19 cellular contexts compared by ENCODE assay signal in genomic region chr2:49002750-49003149, GRCh38.
DNase-seq lines count a peak whose midpoint lies in the region; ATAC-seq and TF ChIP-seq lines count a peak whose summit lies in the region.
"Had no signal": no experiment of that assay in that cellular context is flagged by ENCODE, and none has a peak within 500 bp of the region (broad histone marks: within the 10 kb centered on the region; RNA-seq: fewer than 3 reads in every experiment).

No MANE protein-coding gene starts in this region.

- no peak overlapping the region for H3K9ac ChIP-seq in parathyroid adenoma
- H3K9ac ChIP-seq: KMS-11 had no signal

- H3K79me2 ChIP-seq in parathyroid adenoma = no peaks in the 10 kb centered on the region

- H3K27ac ChIP-seq in parathyroid adenoma = no peak overlapping the region
- H3K27ac ChIP-seq in naive thymus-derived CD4-positive, alpha-beta T cell (ENCODE audit: low read depth, low read length) = no peak overlapping the region
- H3K27ac ChIP-seq: KMS-11 had no signal

- H3K4me3 Mint-ChIP-seq in naive thymus-derived CD4-positive, alpha-beta T cell = no peak overlapping the region
- H3K4me3 Mint-ChIP-seq: activated CD4-positive, alpha-beta T cell treated with anti-CD3 and anti-CD28 coated beads, Interleukin-2, amount 10 ng/mL, durations not matched to agents 24 days and 14 days; CD4-positive, CD25-positive, alpha-beta regulatory T cell; effector memory CD8-positive, alpha-beta T cell; memory B cell had no signal

- no peaks in the 10 kb centered on the region for H3K27me3 ChIP-seq in parathyroid adenoma (ENCODE audit: control insufficient read depth, insufficient read depth, low read length)
- H3K27me3 ChIP-seq in naive thymus-derived CD4-positive, alpha-beta T cell (ENCODE audit: control insufficient read depth in 2 of 2, insufficient read depth in 2 of 2, low read length in 2 of 2) = no peaks in the 10 kb centered on the region
- H3K27me3 ChIP-seq: adrenal gland had no signal

- H3K27ac Mint-ChIP-seq in naive thymus-derived CD4-positive, alpha-beta T cell = no peak overlapping the region
- H3K27ac Mint-ChIP-seq: activated CD4-positive, alpha-beta T cell treated with anti-CD3 and anti-CD28 coated beads, Interleukin-2, amount 10 ng/mL, durations not matched to agents 24 days and 14 days; CD4-positive, CD25-positive, alpha-beta regulatory T cell; effector memory CD8-positive, alpha-beta T cell; memory B cell had no signal

- H3K4me2 ChIP-seq in parathyroid adenoma (ENCODE audit: low read length) = no peak overlapping the region
- H3K4me2 ChIP-seq: KMS-11 had no signal

- no peak for ATAC-seq in HG03521 (IDR thresholded peaks at IDR 0.05; ENCODE audit: unreplicated experiment)
- ATAC-seq in naive thymus-derived CD4-positive, alpha-beta T cell = no peak
- no peak for ATAC-seq in GM21528 (IDR thresholded peaks at IDR 0.05; ENCODE audit: low FRiP score, unreplicated experiment)
- ATAC-seq: effector memory CD8-positive, alpha-beta T cell had no signal

- DNase-seq in DMS79 (lab: John Stamatoyannopoulos, UW) (peak; percentile 13), amniotic epithelial cell (ENCODE audit: low read depth) (peak; percentile 94), fibroblast of pulmonary artery (ENCODE audit: low read depth) (peak; percentile 18), NCI-H226 (no peak)
- no peak for DNase-seq in naive thymus-derived CD4-positive, alpha-beta T cell
- DNase-seq: activated CD4-positive, alpha-beta T cell treated with anti-CD3 and anti-CD28 coated beads, Interleukin-2, amount 10 ng/mL, durations not matched to agents 24 days and 14 days; activated CD8-positive, alpha-beta memory T cell treated with anti-CD3 and anti-CD28 coated beads, Interleukin-2, amount 50 U/mL, for 48 hours; activated effector memory CD4-positive, alpha-beta T cell treated with anti-CD3 and anti-CD28 coated beads, Interleukin-2, amount 50 U/mL, for 16 hours; CD4-positive, CD25-positive, alpha-beta regulatory T cell; effector memory CD8-positive, alpha-beta T cell; NCI-H1930; NCI-H446; stimulated activated CD4-positive, alpha-beta T cell treated with anti-CD3 and anti-CD28 coated beads, Interleukin-12 subunit alpha, Interleukin-12 subunit beta, amount 100 ng/mL, for 4 hours had no signal

- no peak for TF ChIP-seq CTCF in fibroblast of pulmonary artery (IDR thresholded peaks at IDR 0.05; ENCODE audit: low read length, missing control alignments)
- no peak for TF ChIP-seq CTCF in parathyroid adenoma (IDR thresholded peaks at IDR 0.05)

- no peaks in the 10 kb centered on the region for H3K9me3 ChIP-seq in parathyroid adenoma (ENCODE audit: control insufficient read depth, low read length)
- no peaks in the 10 kb centered on the region for H3K9me3 ChIP-seq in naive thymus-derived CD4-positive, alpha-beta T cell (ENCODE audit: control insufficient read depth in 2 of 3, low read length in 3 of 3)
- H3K9me3 ChIP-seq: adrenal gland had no signal

- intact Hi-C loops in naive thymus-derived CD4-positive, alpha-beta T cell (cut with micrococcal nuclease) = no loop called here

- peaks cover 0 to 5% (median 0%) of the 10 kb centered on the region in 5 donors for H3K27me3 Mint-ChIP-seq in naive thymus-derived CD4-positive, alpha-beta T cell
- H3K27me3 Mint-ChIP-seq: activated CD4-positive, alpha-beta T cell treated with anti-CD3 and anti-CD28 coated beads, Interleukin-2, amount 10 ng/mL, durations not matched to agents 24 days and 14 days; effector memory CD8-positive, alpha-beta T cell; memory B cell had no signal

- H3K4me3 ChIP-seq in fibroblast of pulmonary artery (replicated peaks; ENCODE audit: low read depth, low read length) = no peak overlapping the region
- no peak overlapping the region for H3K4me3 ChIP-seq in parathyroid adenoma (ENCODE audit: low read depth, low read length)
- no peak overlapping the region for H3K4me3 ChIP-seq in naive thymus-derived CD4-positive, alpha-beta T cell (ENCODE audit: low read length)
- H3K4me3 ChIP-seq: adrenal gland had no signal

- peak overlapping the region; percentile 51 for H2AFZ ChIP-seq in parathyroid adenoma

- POLR2A ChIA-PET in naive thymus-derived CD4-positive, alpha-beta T cell (lab: Charles Lee) = no interaction called here

- H3K4me1 Mint-ChIP-seq in naive thymus-derived CD4-positive, alpha-beta T cell = no peaks in the 10 kb centered on the region
- H3K4me1 Mint-ChIP-seq: activated CD4-positive, alpha-beta T cell treated with anti-CD3 and anti-CD28 coated beads, Interleukin-2, amount 10 ng/mL, durations not matched to agents 24 days and 14 days; CD4-positive, CD25-positive, alpha-beta regulatory T cell had no signal

- H3K36me3 Mint-ChIP-seq in naive thymus-derived CD4-positive, alpha-beta T cell = peaks cover 0 to 5% (median 0%) of the 10 kb centered on the region in 5 donors
- H3K36me3 Mint-ChIP-seq: CD4-positive, CD25-positive, alpha-beta regulatory T cell; memory B cell had no signal

- peaks cover 25% of the 10 kb centered on the region for H3K4me1 ChIP-seq in parathyroid adenoma
- no peaks in the 10 kb centered on the region for H3K4me1 ChIP-seq in naive thymus-derived CD4-positive, alpha-beta T cell (ENCODE audit: control insufficient read depth in 2 of 2, insufficient read depth in 2 of 2, low read length in 2 of 2)

- CTCF ChIA-PET in naive thymus-derived CD4-positive, alpha-beta T cell (lab: Charles Lee) = no interaction called here

- H3K9me3 Mint-ChIP-seq in naive thymus-derived CD4-positive, alpha-beta T cell = peaks cover 0 to 7% (median 3%) of the 10 kb centered on the region in 11 donors
- H3K9me3 Mint-ChIP-seq: activated CD4-positive, alpha-beta T cell treated with anti-CD3 and anti-CD28 coated beads, Interleukin-2, amount 10 ng/mL, durations not matched to agents 24 days and 14 days had no signal

- H3K36me3 ChIP-seq in parathyroid adenoma (ENCODE audit: control insufficient read depth, insufficient read depth, low read length) = no peaks in the 10 kb centered on the region
- no peaks in the 10 kb centered on the region for H3K36me3 ChIP-seq in naive thymus-derived CD4-positive, alpha-beta T cell (ENCODE audit: control insufficient read depth in 2 of 3, insufficient read depth in 3 of 3, low read length in 3 of 3)
- H3K36me3 ChIP-seq: adrenal gland had no signal

Comparison
In these comparisons a context has a peak if more than half of its experiments do, and no peak if none do; other contexts are left out.
1. DNase-seq: peak in DMS79 (single experiment), amniotic epithelial cell (single experiment) and fibroblast of pulmonary artery (single experiment); none in NCI-H226 (single experiment) and naive thymus-derived CD4-positive, alpha-beta T cell (0 of 9).